18 cellular contexts compared by ENCODE assay signal in genomic region chr20:20491784-20492145, GRCh38.
DNase-seq lines count a peak whose midpoint lies in the region; ATAC-seq and TF ChIP-seq lines count a peak whose summit lies in the region.
"Had no signal": no experiment of that assay in that cellular context is flagged by ENCODE, and none has a peak within 500 bp of the region (broad histone marks: within the 10 kb centered on the region; RNA-seq: fewer than 3 reads in every experiment).

No MANE protein-coding gene starts in this region.

- no peaks in the 10 kb centered on the region for H3K79me1 ChIP-seq in neuronal stem cell (ENCODE audit: low read depth, low read length)

- H3K4me1 Mint-ChIP-seq in activated naive CD8-positive, alpha-beta T cell treated with anti-CD3 and anti-CD28 coated beads, Interleukin-2, amount 50 U/mL, for 24 hours = peaks cover 80% of the 10 kb centered on the region

- DNase-seq in activated naive CD4-positive, alpha-beta T cell treated with anti-CD3 and anti-CD28 coated beads, Interleukin-2, amount 50 U/mL, for 72 hours (ENCODE audit: low spot score in 2 of 2) = no peak
- DNase-seq in activated naive CD4-positive, alpha-beta T cell treated with Interleukin-2 at 50 U/mL for 16 hours = no peak
- no peak for DNase-seq in activated naive CD8-positive, alpha-beta T cell treated with anti-CD3 and anti-CD28 coated beads, Interleukin-2, amount 50 U/mL, for 24 hours
- no peak for DNase-seq in vagina (ENCODE audit: extremely low spot score in 2 of 2)
- DNase-seq in neuronal stem cell (ENCODE audit: low spot score) = no peak
- no peak for DNase-seq in anterior cingulate cortex (lab: John Stamatoyannopoulos, UW)
- no peak for DNase-seq in A673 (ENCODE audit: low spot score)
- DNase-seq: activated CD4-positive, alpha-beta T cell treated with anti-CD3 and anti-CD28 coated beads for 1 hour; activated CD8-positive, alpha-beta memory T cell treated with anti-CD3 and anti-CD28 coated beads, Interleukin-2, amount 50 U/mL, for 48 hours; CD4-positive, CD25-positive, alpha-beta regulatory T cell; NK-92 treated with Interleukin-12 subunit alpha and Interleukin-12 subunit beta, amount 100 ng/mL, for 24 hours; spleen; stimulated activated CD4-positive, alpha-beta T cell treated with anti-CD3 and anti-CD28 coated beads, Interleukin-4, amount 100 ng/mL, for 1 hour had no signal

- TF ChIP-seq EP300 in neural cell (conservative IDR thresholded peaks at IDR 0.05; ENCODE audit: poor library complexity, severe bottlenecking) = no peak

- H3K9ac ChIP-seq in neural cell (ENCODE audit: low read length) = peak overlapping the region; percentile 57
- no peak overlapping the region for H3K9ac ChIP-seq in neuronal stem cell (ENCODE audit: low read depth, low read length, poor library complexity)

- no peak for TF ChIP-seq POLR2A in vagina (IDR thresholded peaks at IDR 0.05)

- H2BK120ac ChIP-seq in neuronal stem cell (ENCODE audit: low read depth, low read length) = no peak overlapping the region

- BruUV-seq in A673 (replicated peaks; lab: Mats Ljungman, UMichigan) = no TSS peak

- no peak overlapping the region for H2BK12ac ChIP-seq in neuronal stem cell (ENCODE audit: low read length)

- no peak overlapping the region for H3K18ac ChIP-seq in neuronal stem cell (ENCODE audit: low read length)

- no peaks in the 10 kb centered on the region for H3K9me2 ChIP-seq in neural cell (ENCODE audit: insufficient read depth, low read length)

- H3K36me3 ChIP-seq in neural cell (ENCODE audit: insufficient read depth, low read length) (no peaks in the 10 kb centered on the region), vagina (peaks cover 0 to 14% of the 10 kb centered on the region in 2 donors), neuronal stem cell (replicated peaks in 1 of 2; ENCODE audit: control insufficient read depth in 2 of 2, insufficient read depth in 2 of 2, low read length in 2 of 2) (no peaks in the 10 kb centered on the region), A673 (ENCODE audit: insufficient read depth, low read length, poor library complexity, severe bottlenecking) (peaks cover 8% of the 10 kb centered on the region)
- H3K36me3 ChIP-seq: breast epithelium had no signal

- no peaks in the 10 kb centered on the region for H3K4me1 ChIP-seq in vagina
- peaks cover 16 to 46% of the 10 kb centered on the region in 2 donors for H3K4me1 ChIP-seq in neuronal stem cell (ENCODE audit: control insufficient read depth in 2 of 2, insufficient read depth in 1 of 2, low read depth in 1 of 2, low read length in 2 of 2)
- no peaks in the 10 kb centered on the region for H3K4me1 ChIP-seq in A673 (ENCODE audit: insufficient read depth, low read length, poor library complexity, severe bottlenecking)
- H3K4me1 ChIP-seq: breast epithelium, right atrium auricular region, spleen had no signal

- peaks cover 32 to 41% of the 10 kb centered on the region in 2 donors for H3K36me3 Mint-ChIP-seq in activated naive CD4-positive, alpha-beta T cell treated with anti-CD3 and anti-CD28 coated beads, Interleukin-2, amount 50 U/mL, for 72 hours
- peaks cover 58% of the 10 kb centered on the region for H3K36me3 Mint-ChIP-seq in activated naive CD8-positive, alpha-beta T cell treated with anti-CD3 and anti-CD28 coated beads, Interleukin-2, amount 50 U/mL, for 24 hours (ENCODE audit: low read depth)

- H3K4ac ChIP-seq in neuronal stem cell (ENCODE audit: low read length) = no peak overlapping the region

- no peaks in the 10 kb centered on the region for H3K9me3 Mint-ChIP-seq in activated naive CD4-positive, alpha-beta T cell treated with anti-CD3 and anti-CD28 coated beads, Interleukin-2, amount 50 U/mL, for 72 hours
- H3K9me3 Mint-ChIP-seq in activated naive CD8-positive, alpha-beta T cell treated with anti-CD3 and anti-CD28 coated beads, Interleukin-2, amount 50 U/mL, for 24 hours = no peaks in the 10 kb centered on the region
- H3K9me3 Mint-ChIP-seq: CD4-positive, CD25-positive, alpha-beta regulatory T cell; IgD-negative memory B cell had no signal

- intact Hi-C loops in vagina (cut with DNase I) = no loop called here
- intact Hi-C loops in A673 (cut with micrococcal nuclease; ENCODE audit: unreplicated experiment) = no loop called here

- TF ChIP-seq CTCF in neural cell (IDR thresholded peaks at IDR 0.05; ENCODE audit: poor library complexity, severe bottlenecking) (no peak), vagina (IDR thresholded peaks at IDR 0.05) (no peak), A673 (conservative IDR thresholded peaks at IDR 0.05; ENCODE audit: low read depth, low read length) (no peak)

- no peaks in the 10 kb centered on the region for H4K20me1 ChIP-seq in neural cell (ENCODE audit: insufficient read depth)

- peak overlapping the region; percentile 91 for H3K4me3 Mint-ChIP-seq in activated naive CD8-positive, alpha-beta T cell treated with anti-CD3 and anti-CD28 coated beads, Interleukin-2, amount 50 U/mL, for 24 hours
- H3K4me3 Mint-ChIP-seq: CD4-positive, CD25-positive, alpha-beta regulatory T cell had no signal

- CTCF ChIA-PET in A673 (lab: Charles Lee) = no interaction called here

- no peaks in the 10 kb centered on the region for H3K27me3 ChIP-seq in neural cell (ENCODE audit: insufficient read depth, low read depth, low read length)
- H3K27me3 ChIP-seq in vagina = no peaks in the 10 kb centered on the region
- no peaks in the 10 kb centered on the region for H3K27me3 ChIP-seq in neuronal stem cell (ENCODE audit: control insufficient read depth in 3 of 3, insufficient read depth in 3 of 3, low read depth in 1 of 3, low read length in 3 of 3)
- no peaks in the 10 kb centered on the region for H3K27me3 ChIP-seq in A673 (replicated peaks; ENCODE audit: insufficient read depth, low read depth, low read length, poor library complexity)
- H3K27me3 ChIP-seq: breast epithelium, right atrium auricular region, spleen had no signal

- H3K4me2 ChIP-seq in neural cell (ENCODE audit: low read length) = no peak overlapping the region
- H3K4me2 ChIP-seq in neuronal stem cell (ENCODE audit: insufficient read depth, low read length, poor library complexity, severe bottlenecking) = no peak overlapping the region

- H3K4me3 ChIP-seq in neural cell (ENCODE audit: low read length) (no peak overlapping the region), vagina (no peak overlapping the region), neuronal stem cell (ENCODE audit: low read length in 2 of 2) (no peak overlapping the region), A673 (ENCODE audit: low read depth, low read length, poor library complexity, severe bottlenecking) (no peak overlapping the region)
- H3K4me3 ChIP-seq: breast epithelium, coronary artery, right atrium auricular region, spleen had no signal

- H3K27ac Mint-ChIP-seq in activated naive CD4-positive, alpha-beta T cell treated with anti-CD3 and anti-CD28 coated beads, Interleukin-2, amount 50 U/mL, for 72 hours = peak overlapping the region; percentile 96 to 99
- peak overlapping the region; percentile 100 for H3K27ac Mint-ChIP-seq in activated naive CD8-positive, alpha-beta T cell treated with anti-CD3 and anti-CD28 coated beads, Interleukin-2, amount 50 U/mL, for 24 hours
- H3K27ac Mint-ChIP-seq: CD4-positive, CD25-positive, alpha-beta regulatory T cell had no signal

- peaks cover 2% of the 10 kb centered on the region for H3K27me3 Mint-ChIP-seq in activated naive CD8-positive, alpha-beta T cell treated with anti-CD3 and anti-CD28 coated beads, Interleukin-2, amount 50 U/mL, for 24 hours
- H3K27me3 Mint-ChIP-seq: CD4-positive, CD25-positive, alpha-beta regulatory T cell; IgD-negative memory B cell had no signal

- H4K91ac ChIP-seq in neuronal stem cell (ENCODE audit: low read depth, low read length, poor library complexity) = no peak overlapping the region

- H4K8ac ChIP-seq in neuronal stem cell (ENCODE audit: low read depth, low read length) = no peak overlapping the region

- H3K27ac ChIP-seq in neural cell (ENCODE audit: low read length) (peak overlapping the region; percentile 62), vagina (no peak overlapping the region), neuronal stem cell (replicated peaks; ENCODE audit: low read length) (no peak overlapping the region), A673 (ENCODE audit: low read depth, low read length, poor library complexity, severe bottlenecking) (no peak overlapping the region)
- H3K27ac ChIP-seq: breast epithelium, coronary artery, right atrium auricular region, spleen had no signal

- no CpG with 5 or more reads among the region's 5 CpGs for WGBS in neuronal stem cell (ENCODE audit: extremely low coverage in 2 of 2, insufficient read length in 2 of 2, insufficient replicate concordance in 1 of 2), 2 donors

- H3K9me3 ChIP-seq in neural cell (ENCODE audit: low read length) (no peaks in the 10 kb centered on the region), vagina (no peaks in the 10 kb centered on the region), neuronal stem cell (replicated peaks in 1 of 2; ENCODE audit: control insufficient read depth in 2 of 2, insufficient read depth in 1 of 2, low read depth in 1 of 2, low read length in 2 of 2) (no peaks in the 10 kb centered on the region), A673 (ENCODE audit: low read depth, low read length, poor library complexity, severe bottlenecking) (no peaks in the 10 kb centered on the region)
- H3K9me3 ChIP-seq: breast epithelium, right atrium auricular region, spleen had no signal

- POLR2A ChIA-PET in A673 (lab: Charles Lee; ENCODE audit: low non-redundant PET) = no interaction called here

- no peak overlapping the region for H2BK5ac ChIP-seq in neuronal stem cell (ENCODE audit: low read length)

- no peak overlapping the region for H3K23ac ChIP-seq in neuronal stem cell (ENCODE audit: low read depth, low read length, poor library complexity)

- no peaks in the 10 kb centered on the region for H3K79me2 ChIP-seq in neural cell (replicated peaks; ENCODE audit: insufficient read depth, low read length)

- ATAC-seq in activated naive CD4-positive, alpha-beta T cell treated with anti-CD3 and anti-CD28 coated beads, Interleukin-2, amount 50 U/mL, for 72 hours = no peak
- ATAC-seq in activated naive CD8-positive, alpha-beta T cell treated with anti-CD3 and anti-CD28 coated beads, Interleukin-2, amount 50 U/mL, for 24 hours = no peak

- H2AK5ac ChIP-seq in neuronal stem cell (ENCODE audit: low read depth, low read length) = no peak overlapping the region

- H3K14ac ChIP-seq in neuronal stem cell (ENCODE audit: low read length) = no peak overlapping the region

- H3F3A ChIP-seq in neural cell (ENCODE audit: insufficient read depth, low read length, poor library complexity, severe bottlenecking) = no peaks in the 10 kb centered on the region

- no peak overlapping the region for H2BK15ac ChIP-seq in neuronal stem cell (ENCODE audit: low read length)

- TF ChIP-seq RAD21 in neural cell (conservative IDR thresholded peaks at IDR 0.05) = no peak

- H2AFZ ChIP-seq in neural cell (ENCODE audit: low read depth, low read length) (no peak overlapping the region), neuronal stem cell (ENCODE audit: low read length) (no peak overlapping the region)

TF ChIP-seq in neural cell, 6 proteins besides CTCF, POLR2A, EP300 and RAD21 (continues in another document):
- TF ChIP-seq SMC3 (conservative IDR thresholded peaks at IDR 0.05; ENCODE audit: poor library complexity) (no peak), MXI1 (conservative IDR thresholded peaks at IDR 0.05; ENCODE audit: poor library complexity, severe bottlenecking) (no peak), EZH2 (IDR thresholded peaks at IDR 0.05; ENCODE audit: borderline replicate concordance, insufficient read depth, low read length, poor library complexity, severe bottlenecking) (no peak)
